Comparison of ENCODE assay signal across 11 cellular contexts in genomic region chr18:6355789-6356589, GRCh38. TPM values are rescaled to one million over a fixed set of nuclear protein-coding genes. Genes with fewer than 3 reads are reported as not detected.
A peak's percentile ranks its signal among the peaks of the same experiment; 100 is the strongest.
DNase-seq lines count a peak whose midpoint lies in the region; ATAC-seq and TF ChIP-seq lines count a peak whose summit lies in the region.
"Had no signal": no experiment of that assay in that cellular context is flagged by ENCODE, and none has a peak within 500 bp of the region (broad histone marks: within the 10 kb centered on the region; RNA-seq: fewer than 3 reads in every experiment).

No MANE protein-coding gene starts in this region.

- POLR2A ChIA-PET in CD8-positive, alpha-beta T cell (lab: Charles Lee): no interaction called here

- H3K9me3 Mint-ChIP-seq in natural killer cell treated with Interleukin-12 subunit alpha and Interleukin-12 subunit beta and Interleukin-15 and Interleukin-18, amount 100 ng/mL, for 72 hours: no peaks in the 10 kb centered on the region
- peaks cover 2% of the 10 kb centered on the region for H3K9me3 Mint-ChIP-seq in CD8-positive, alpha-beta T cell

- H3K27ac Mint-ChIP-seq in natural killer cell treated with Interleukin-12 subunit alpha and Interleukin-12 subunit beta and Interleukin-15 and Interleukin-18, amount 100 ng/mL, for 72 hours: no peak overlapping the region
- H3K27ac Mint-ChIP-seq in CD8-positive, alpha-beta T cell: no peak overlapping the region

- ATAC-seq in GM18868 (IDR thresholded peaks at IDR 0.05; ENCODE audit: unreplicated experiment) (peak; percentile 86), HG02870 (IDR thresholded peaks at IDR 0.05; ENCODE audit: unreplicated experiment) (peak; percentile 71), sciatic nerve (no peak)
- peak; percentile 68 to 91 for ATAC-seq in natural killer cell treated with Interleukin-12 subunit alpha and Interleukin-12 subunit beta and Interleukin-15 and Interleukin-18, amount 100 ng/mL, for 72 hours
- ATAC-seq in CD8-positive, alpha-beta T cell: no peak
- ATAC-seq: HCT116 had no signal

- no peaks in the 10 kb centered on the region for H3K4me1 ChIP-seq in CD8-positive, alpha-beta T cell (ENCODE audit: insufficient read depth, low read length)

- H3K9me3 ChIP-seq in CD8-positive, alpha-beta T cell (ENCODE audit: low read length): no peaks in the 10 kb centered on the region

- H3K27me3 ChIP-seq in CD8-positive, alpha-beta T cell (ENCODE audit: insufficient read depth, low read length): no peaks in the 10 kb centered on the region

- peaks cover 19 to 23% of the 10 kb centered on the region in 2 donors for H3K4me1 Mint-ChIP-seq in natural killer cell treated with Interleukin-12 subunit alpha and Interleukin-12 subunit beta and Interleukin-15 and Interleukin-18, amount 100 ng/mL, for 72 hours (ENCODE audit: low read depth in 2 of 2)
- H3K4me1 Mint-ChIP-seq in CD8-positive, alpha-beta T cell (ENCODE audit: low read depth): no peaks in the 10 kb centered on the region

- no peaks in the 10 kb centered on the region for H3K36me3 ChIP-seq in CD8-positive, alpha-beta T cell (ENCODE audit: insufficient read depth, low read length)

- H3K27ac ChIP-seq in CD8-positive, alpha-beta T cell (ENCODE audit: low read depth, low read length): no peak overlapping the region

- H3K27me3 Mint-ChIP-seq in natural killer cell treated with Interleukin-12 subunit alpha and Interleukin-12 subunit beta and Interleukin-15 and Interleukin-18, amount 100 ng/mL, for 72 hours: no peaks in the 10 kb centered on the region
- no peaks in the 10 kb centered on the region for H3K27me3 Mint-ChIP-seq in CD8-positive, alpha-beta T cell (ENCODE audit: low read depth)

- no peak for TF ChIP-seq CTCF in CD8-positive, alpha-beta T cell (IDR thresholded peaks at IDR 0.05)

- CTCF ChIA-PET in CD8-positive, alpha-beta T cell (lab: Charles Lee): no interaction called here

- DNase-seq in RPMI7951 (ENCODE audit: low read depth): peak; percentile 3
- DNase-seq in natural killer cell treated with Interleukin-12 subunit alpha and Interleukin-12 subunit beta and Interleukin-15 and Interleukin-18, amount 100 ng/mL, for 72 hours (ENCODE audit: low spot score): no peak
- no peak for DNase-seq in HuH-7 (ENCODE audit: low spot score)
- DNase-seq in CD8-positive, alpha-beta T cell: no peak
- no peak for DNase-seq in hippocampal formation (lab: John Stamatoyannopoulos, UW)
- no peak for DNase-seq in sciatic nerve (ENCODE audit: low spot score)
- DNase-seq: cerebellar nuclear complex, occipital lobe had no signal

- no peak overlapping the region for H3K4me3 Mint-ChIP-seq in natural killer cell treated with Interleukin-12 subunit alpha and Interleukin-12 subunit beta and Interleukin-15 and Interleukin-18, amount 100 ng/mL, for 72 hours
- H3K4me3 Mint-ChIP-seq in CD8-positive, alpha-beta T cell: no peak overlapping the region

- intact Hi-C loops in CD8-positive, alpha-beta T cell (cut with DNase I, micrococcal nuclease): no loop called here
- intact Hi-C loops in sciatic nerve (cut with DNase I): no loop called here

- no peaks in the 10 kb centered on the region for H3K36me3 Mint-ChIP-seq in natural killer cell treated with Interleukin-12 subunit alpha and Interleukin-12 subunit beta and Interleukin-15 and Interleukin-18, amount 100 ng/mL, for 72 hours
- H3K36me3 Mint-ChIP-seq in CD8-positive, alpha-beta T cell: no peaks in the 10 kb centered on the region

- H3K4me3 ChIP-seq in CD8-positive, alpha-beta T cell (ENCODE audit: low read depth, low read length): no peak overlapping the region

RNA-seq across cellular contexts. Expression of gene L3MBTL4, which starts 58.7 kb away (rescaled TPM):
- under 0.01 TPM in 1 of 2 replicates, not detected in the other for total RNA-seq in RPMI7951 (2014; rRNA removed; shearing (Covaris generic))
- 10 to 100 TPM in 1 of 2 donors, 1 to 10 TPM in 1; 4.1 to 10.2 TPM for total RNA-seq in natural killer cell treated with Interleukin-12 subunit alpha and Interleukin-12 subunit beta and Interleukin-15 and Interleukin-18, amount 100 ng/mL, for 72 hours
- under 1 TPM; 0.19 to 0.41 TPM for total RNA-seq in CD8-positive, alpha-beta T cell
- 8.7 TPM for total RNA-seq in sciatic nerve

Comparison
In these comparisons a context has a peak if more than half of its experiments do, and no peak if none do; other contexts are left out.
1. ATAC-seq: peak in GM18868 (single experiment), HG02870 (single experiment) and natural killer cell treated with Interleukin-12 subunit alpha and Interleukin-12 subunit beta and Interleukin-15 and Interleukin-18, amount 100 ng/mL, for 72 hours (2 of 2); none in CD8-positive, alpha-beta T cell (single experiment) and sciatic nerve (single experiment).